In the genomic region with DNA sequence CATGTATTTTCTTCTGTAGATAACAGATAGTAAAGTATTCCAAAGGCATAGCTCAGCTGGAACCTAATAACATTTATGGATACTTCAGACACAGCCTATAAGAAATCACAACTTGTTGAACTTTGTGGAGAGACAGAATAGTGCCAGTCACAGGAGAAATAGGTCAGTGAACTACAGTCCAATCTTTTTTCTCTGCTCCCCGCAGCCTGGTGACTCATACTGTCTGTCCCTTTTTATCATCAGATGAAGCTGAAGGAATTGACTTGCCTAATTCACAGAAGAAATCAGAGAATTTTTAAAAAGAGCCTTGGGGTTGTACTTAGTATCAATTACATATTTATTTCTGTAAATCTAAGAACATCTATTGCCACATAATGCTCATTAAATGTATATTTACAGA, we compare ENCODE assay signal across 20 cellular contexts.
"Had no signal": no experiment of that assay in that cellular context is flagged by ENCODE, and none has a peak within 500 bp of the region (broad histone marks: within the 10 kb centered on the region; RNA-seq: fewer than 3 reads in every experiment).

No MANE protein-coding gene starts in this region.

- FAIRE-seq: endometrium, frontal cortex had no signal

- H3K4me1 ChIP-seq: heart left ventricle, right atrium auricular region, sigmoid colon, stomach, transverse colon had no signal

- ATAC-seq: esophagus mucosa; heart left ventricle; left lobe of liver; naive thymus-derived CD8-positive, alpha-beta T cell had no signal

- H3K27ac ChIP-seq: heart left ventricle, neutrophil, right atrium auricular region, sigmoid colon, skin epidermis, stomach, thoracic aorta, transverse colon had no signal

- DNase-seq: effector memory CD4-positive, alpha-beta T cell; heart left ventricle; hippocampal formation; islet precursor cell; mammary epithelial cell; naive thymus-derived CD8-positive, alpha-beta T cell; sigmoid colon; stimulated activated CD4-positive, alpha-beta T cell treated with anti-CD3 and anti-CD28 coated beads, Interleukin-12 subunit alpha, Interleukin-12 subunit beta, amount 100 ng/mL, for 4 hours; stimulated activated naive CD4-positive, alpha-beta T cell; stomach; substantia nigra; transverse colon had no signal

- H3K27me3 ChIP-seq: neutrophil, right atrium auricular region, sigmoid colon, stomach, transverse colon had no signal

- H3K36me3 ChIP-seq: heart left ventricle, neutrophil, right atrium auricular region, sigmoid colon, stomach, thoracic aorta, transverse colon had no signal

- H3K4me3 ChIP-seq: heart left ventricle, right atrium auricular region, sigmoid colon, skin epidermis, stomach, thoracic aorta, transverse colon had no signal

- H3K9me3 ChIP-seq: heart left ventricle, neutrophil, right atrium auricular region, stomach, thoracic aorta, transverse colon had no signal
